In genomic region chr4:168731006-168731636, GRCh38 we compare ENCODE assay signal across 26 cellular contexts.
A peak's percentile ranks its signal among the peaks of the same experiment; 100 is the strongest.
DNase-seq lines count a peak whose midpoint lies in the region; ATAC-seq and TF ChIP-seq lines count a peak whose summit lies in the region.
"Had no signal": no experiment of that assay in that cellular context is flagged by ENCODE, and none has a peak within 500 bp of the region (broad histone marks: within the 10 kb centered on the region; RNA-seq: fewer than 3 reads in every experiment).

No MANE protein-coding gene starts in this region.

- no peaks in the 10 kb centered on the region for H3K9me3 ChIP-seq in parathyroid adenoma (ENCODE audit: control insufficient read depth, low read length)
- H3K9me3 ChIP-seq: esophagus muscularis mucosa, right lobe of liver had no signal

- no peak for ATAC-seq in left cardiac atrium
- ATAC-seq: activated CD8-positive, alpha-beta T cell treated with anti-CD3 and anti-CD28 coated beads, Interleukin-2, amount 10 ng/mL, durations not matched to agents 7 days and 5 days; activated naive CD4-positive, alpha-beta T cell treated with anti-CD3 and anti-CD28 coated beads, Interleukin-2, amount 50 U/mL, for 72 hours; activated T-cell treated with anti-CD3 and anti-CD28 coated beads, Interleukin-2, amount 50 U/mL, for 72 hours; body of pancreas; right lobe of liver; stimulated activated naive CD8-positive, alpha-beta T cell treated with anti-CD3 and anti-CD28 coated beads, Interleukin-15, amount 100 ng/mL, for 72 hours; T-helper 17 cell had no signal

- peaks cover 12% of the 10 kb centered on the region for H3K79me2 ChIP-seq in parathyroid adenoma

- no peak overlapping the region for H3K9ac ChIP-seq in parathyroid adenoma

- in situ Hi-C loops in SK-MEL-5 (cut with HindIII; ENCODE audit: low pct_unique_long_range_greater_than_20kb, low sequenced_read_pairs): no loop called here

- peaks cover 23% of the 10 kb centered on the region for H3K4me1 ChIP-seq in parathyroid adenoma
- H3K4me1 ChIP-seq: body of pancreas, right lobe of liver had no signal

- H3K27ac ChIP-seq in parathyroid adenoma: no peak overlapping the region
- H3K27ac ChIP-seq: body of pancreas, esophagus muscularis mucosa, HL-60, right lobe of liver had no signal

- no peak overlapping the region for H3K4me3 ChIP-seq in fibroblast of mammary gland (ENCODE audit: control insufficient read depth, low read depth, low read length)
- no peak overlapping the region for H3K4me3 ChIP-seq in parathyroid adenoma (ENCODE audit: low read depth, low read length)
- H3K4me3 ChIP-seq: body of pancreas, esophagus muscularis mucosa, right lobe of liver had no signal

- H3K4me2 ChIP-seq in parathyroid adenoma (ENCODE audit: low read length): peak overlapping the region; percentile 39

- no peak overlapping the region for H2AFZ ChIP-seq in parathyroid adenoma

- H3K27me3 ChIP-seq in parathyroid adenoma (ENCODE audit: control insufficient read depth, insufficient read depth, low read length): no peaks in the 10 kb centered on the region
- H3K27me3 ChIP-seq: body of pancreas, esophagus muscularis mucosa, right lobe of liver had no signal

- TF ChIP-seq CTCF in fibroblast of mammary gland (conservative IDR thresholded peaks at IDR 0.05; ENCODE audit: control insufficient read depth, insufficient read depth, low read depth, low read length) (no peak), parathyroid adenoma (IDR thresholded peaks at IDR 0.05) (no peak)

- DNase-seq in Daoy (ENCODE audit: low read depth) (peak; percentile 4), SK-MEL-5 (ENCODE audit: low read depth, low spot score) (peak; percentile 9), fibroblast of mammary gland (ENCODE audit: low read depth) (peak; percentile 59), NCI-H345 treated with DMSO at 0.1 percent for 48 hours (lab: John Stamatoyannopoulos, UW; ENCODE audit: unreplicated experiment) (no peak), iPS-NIHi7 (ENCODE audit: extremely low spot score) (no peak), left cardiac atrium (no peak), AG08395 (ENCODE audit: low spot score) (no peak)
- DNase-seq: activated CD8-positive, alpha-beta T cell treated with anti-CD3 and anti-CD28 coated beads, Interleukin-2, amount 10 ng/mL, durations not matched to agents 7 days and 5 days; activated T-cell treated with anti-CD3 and anti-CD28 coated beads, Interleukin-2, amount 50 U/mL, for 72 hours; body of pancreas; CD8-positive, alpha-beta memory T cell; H9; hippocampal formation; KBM-7; NCI-H1092 treated with DMSO at 0.1 percent for 48 hours; NCI-H2107; NCI-H526 treated with DMSO at 0.1 percent for 48 hours; right lobe of liver; Right ventricle myocardium superior; stimulated activated CD4-positive, alpha-beta T cell treated with anti-CD3 and anti-CD28 coated beads, Interleukin-2, amount 100 ng/mL, for 24 hours; stimulated activated naive CD8-positive, alpha-beta T cell treated with anti-CD3 and anti-CD28 coated beads, Interleukin-15, amount 100 ng/mL, for 72 hours; T-helper 17 cell had no signal

- H3K36me3 ChIP-seq in parathyroid adenoma (ENCODE audit: control insufficient read depth, insufficient read depth, low read length): no peaks in the 10 kb centered on the region
- H3K36me3 ChIP-seq: esophagus muscularis mucosa, right lobe of liver had no signal

- intact Hi-C loops in left cardiac atrium (cut with DNase I): no loop called here

Comparison
In these comparisons a context has a peak if more than half of its experiments do, and no peak if none do; other contexts are left out.
1. DNase-seq: peak in Daoy (single experiment), SK-MEL-5 (single experiment) and fibroblast of mammary gland (single experiment); none in NCI-H345 treated with DMSO at 0.1 percent for 48 hours (single experiment), iPS-NIHi7 (single experiment), left cardiac atrium (single experiment) and AG08395 (single experiment).